8 cellular contexts compared by ENCODE assay signal in genomic region chr10:61899663-61899996, GRCh38. TPM values are rescaled to one million over a fixed set of nuclear protein-coding genes. Genes with fewer than 3 reads are reported as not detected.
DNase-seq lines count a peak whose midpoint lies in the region; FAIRE-seq and TF ChIP-seq lines count a peak whose summit lies in the region.

No MANE protein-coding gene starts in this region.

- H3K4me3 ChIP-seq in BLaER1: peak overlapping the region; percentile 79
- H3K4me3 ChIP-seq in Loucy (ENCODE audit: low read length, poor library complexity, severe bottlenecking): peak overlapping the region; percentile 92
- H3K4me3 ChIP-seq in dorsolateral prefrontal cortex: peak overlapping the region in 58 of 59 donors; percentile 54 to 98 (median 85)
- no peak overlapping the region for H3K4me3 ChIP-seq in neural progenitor cell

- TF ChIP-seq CTCF in Loucy (conservative IDR thresholded peaks at IDR 0.05; ENCODE audit: low read length) (no peak), dorsolateral prefrontal cortex (IDR thresholded peaks at IDR 0.05 in 54 of 56, conservative IDR thresholded peaks at IDR 0.05 in 2 of 56; ENCODE audit: low read depth in 1 of 56, partially characterized antibody in 56 of 56) (no peak), neural progenitor cell (IDR thresholded peaks at IDR 0.05) (no peak)

- no peaks in the 10 kb centered on the region for H3K9me2 ChIP-seq in Loucy (replicated peaks; ENCODE audit: low read depth, low read length)

- peaks cover 7% of the 10 kb centered on the region for H4K20me1 ChIP-seq in BLaER1
- H4K20me1 ChIP-seq in Loucy (ENCODE audit: insufficient read depth, low read length, poor library complexity, severe bottlenecking): peaks cover 8% of the 10 kb centered on the region
- peaks cover 3% of the 10 kb centered on the region for H4K20me1 ChIP-seq in neural progenitor cell (ENCODE audit: low read depth)

- peaks cover 46% of the 10 kb centered on the region for H3K79me2 ChIP-seq in Loucy (ENCODE audit: insufficient read depth, low read length)
- no peaks in the 10 kb centered on the region for H3K79me2 ChIP-seq in neural progenitor cell (ENCODE audit: low read depth)

- peak overlapping the region; percentile 95 for H3K4me3 Mint-ChIP-seq in neural progenitor cell

- peaks cover 43% of the 10 kb centered on the region for H3K4me1 Mint-ChIP-seq in neural progenitor cell

- peak overlapping the region; percentile 99 for H2AFZ ChIP-seq in Loucy (ENCODE audit: low read length)
- H2AFZ ChIP-seq in neural progenitor cell (replicated peaks): no peak overlapping the region

- H3K9me3 Mint-ChIP-seq in neural progenitor cell: no peaks in the 10 kb centered on the region

- H3K27me3 Mint-ChIP-seq in neural progenitor cell (ENCODE audit: insufficient read depth, low read depth): peaks cover 7% of the 10 kb centered on the region

- no peak overlapping the region for H3K27ac Mint-ChIP-seq in neural progenitor cell

- H3K4me2 ChIP-seq in BLaER1: peak overlapping the region; percentile 89
- H3K4me2 ChIP-seq in Loucy (ENCODE audit: low read depth, low read length, poor library complexity, severe bottlenecking): peak overlapping the region; percentile 78
- H3K4me2 ChIP-seq in neural progenitor cell: peak overlapping the region; percentile 87

- H3K27me3 ChIP-seq in BLaER1 (no peaks in the 10 kb centered on the region), Loucy (ENCODE audit: insufficient read depth, low read length, poor library complexity, severe bottlenecking) (no peaks in the 10 kb centered on the region), dorsolateral prefrontal cortex (no peaks in the 10 kb centered on the region), neural progenitor cell (peaks cover 50% of the 10 kb centered on the region)

- intact Hi-C loops in dorsolateral prefrontal cortex (cut with DNase I): loop anchor here in 1 of 2 donors (5.0 to 10.0 kb wide), 2 partner anchors 145 to 343 kb away; no protein-coding TSS in a partner anchor

- FAIRE-seq in GM19239 (lab: Jason Lieb, UNC): no peak

- H3K9me3 ChIP-seq in BLaER1: no peaks in the 10 kb centered on the region
- no peaks in the 10 kb centered on the region for H3K9me3 ChIP-seq in Loucy (ENCODE audit: insufficient read depth, low read depth, low read length)
- no peaks in the 10 kb centered on the region for H3K9me3 ChIP-seq in neural progenitor cell (ENCODE audit: low read depth)

- H3K27ac ChIP-seq in BLaER1: peak overlapping the region; percentile 99
- peak overlapping the region in 57 of 59 donors; percentile 24 to 98 (median 93) for H3K27ac ChIP-seq in dorsolateral prefrontal cortex
- H3K27ac ChIP-seq in neural progenitor cell: no peak overlapping the region

- DNase-seq in dorsolateral prefrontal cortex: no peak
- no peak for DNase-seq in neural progenitor cell (ENCODE audit: low spot score)
- no peak for DNase-seq in GM19239 (ENCODE audit: insufficient read length, low spot score)
- DNase-seq in NCI-H82 (lab: John Stamatoyannopoulos, UW): no peak
- DNase-seq in NCI-H2196 treated with DMSO at 0.1 percent for 48 hours (lab: John Stamatoyannopoulos, UW; ENCODE audit: unreplicated experiment): no peak
- no peak for DNase-seq in putamen (ENCODE audit: low spot score)

- peak overlapping the region; percentile 99 for H3K9ac ChIP-seq in BLaER1
- H3K9ac ChIP-seq in Loucy (ENCODE audit: low read depth, low read length, poor library complexity, severe bottlenecking): peak overlapping the region; percentile 90
- no peak overlapping the region for H3K9ac ChIP-seq in neural progenitor cell

- peaks cover 17% of the 10 kb centered on the region for H3F3A ChIP-seq in Loucy (ENCODE audit: low read depth)
- peaks cover 23% of the 10 kb centered on the region for H3F3A ChIP-seq in neural progenitor cell (ENCODE audit: low read depth)

- H3K4me1 ChIP-seq in BLaER1 (peaks cover 30% of the 10 kb centered on the region), Loucy (ENCODE audit: insufficient read depth, low read length, poor library complexity, severe bottlenecking) (peaks cover 33% of the 10 kb centered on the region), neural progenitor cell (no peaks in the 10 kb centered on the region)

- H3K36me3 ChIP-seq in BLaER1 (no peaks in the 10 kb centered on the region), Loucy (ENCODE audit: insufficient read depth, low read length) (no peaks in the 10 kb centered on the region), neural progenitor cell (no peaks in the 10 kb centered on the region)

- H3K36me3 Mint-ChIP-seq in neural progenitor cell: no peaks in the 10 kb centered on the region

RNA-seq across cellular contexts. Expression of gene ARID5B, which starts 1.9 kb away (rescaled TPM):
- 10 to 100 TPM; 24.8 to 70.5 (median 48.1) TPM for total RNA-seq in dorsolateral prefrontal cortex
- 1.5 and 1.8 TPM in 2 replicates for total RNA-seq in neural progenitor cell (ENCODE audit: low replicate concordance)
